ENCODE assay signal across 1 cellular context in genomic region chr10:5861269-5862031, GRCh38.
TF ChIP-seq lines count a peak whose summit lies in the region.

No MANE protein-coding gene starts in this region.

TF ChIP-seq in K562, 482 proteins besides CTCF, POLR2A, EP300 and RAD21:
- TF ChIP-seq ATF3 (IDR thresholded peaks at IDR 0.05) (peak; percentile 66), ATF3 (CRISPR knock-in tag; conservative IDR thresholded peaks at IDR 0.05) (no peak), FOSL1 (tag; conservative IDR thresholded peaks at IDR 0.05) (peak; percentile 37; the same call in 1 of the 2 replicates), SIX5 (IDR thresholded peaks at IDR 0.05; ENCODE audit: borderline replicate concordance in 1 of 2, insufficient read depth in 1 of 2, low read depth in 1 of 2, low read length in 2 of 2) (no peak), MAFF (IDR thresholded peaks at IDR 0.05; ENCODE audit: low read length) (no peak), RBM14 (IDR thresholded peaks at IDR 0.05; ENCODE audit: borderline replicate concordance, insufficient read depth, low read depth, low read length) (no peak)
TF ChIP-seq in K562: peak in this region for 2.
